In the genomic region with DNA sequence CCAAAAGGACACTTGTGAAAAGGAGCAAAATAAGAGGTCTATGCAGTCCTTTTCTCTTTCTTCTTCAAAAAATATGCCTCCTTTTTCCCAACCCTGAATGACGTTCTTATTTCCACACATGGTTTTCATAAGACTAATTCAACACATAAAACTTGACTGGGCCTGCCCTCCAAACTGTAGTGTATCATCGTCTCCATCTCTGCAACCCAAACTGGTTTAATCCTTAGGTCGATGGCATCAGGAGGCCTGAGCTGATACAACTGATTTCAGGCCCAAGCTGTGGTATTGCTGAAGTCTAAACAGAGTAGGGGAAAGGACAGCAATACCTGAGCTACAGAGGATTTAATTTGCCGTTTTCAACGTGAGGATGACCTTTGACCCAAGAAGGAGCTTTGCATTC, we compare ENCODE assay signal across 20 cellular contexts.
"Had no signal": no experiment of that assay in that cellular context is flagged by ENCODE, and none has a peak within 500 bp of the region (broad histone marks: within the 10 kb centered on the region; RNA-seq: fewer than 3 reads in every experiment).

No MANE protein-coding gene starts in this region.

- H3K9me3 Mint-ChIP-seq: activated B cell treated with CpG ODN at 0.5 μM for 24 hours; activated CD8-positive, alpha-beta T cell treated with anti-CD3 and anti-CD28 coated beads for 36 hours; activated naive CD8-positive, alpha-beta T cell treated with anti-CD3 and anti-CD28 coated beads, Interleukin-2, amount 10 ng/mL, durations not matched to agents 7 days and 5 days; activated T-helper 2 cell treated with anti-CD3 and anti-CD28 coated beads, Interferon-gamma antibody, Interleukin-2, Interleukin-4, amounts not matched to agents 10 μg/mL and 5 μg/mL and 100 μg/mL, durations not matched to agents 14 hours and 24 hours and 36 hours; mesothelial cell of epicardium had no signal

- ATAC-seq: activated CD8-positive, alpha-beta T cell treated with anti-CD3 and anti-CD28 coated beads for 36 hours; left lobe of liver had no signal

- H3K27me3 Mint-ChIP-seq: activated B cell treated with CpG ODN at 0.5 μM for 24 hours; activated CD8-positive, alpha-beta T cell treated with anti-CD3 and anti-CD28 coated beads for 36 hours; activated naive CD8-positive, alpha-beta T cell treated with anti-CD3 and anti-CD28 coated beads, Interleukin-2, amount 10 ng/mL, durations not matched to agents 7 days and 5 days had no signal

- H3K36me3 Mint-ChIP-seq: activated naive CD8-positive, alpha-beta T cell treated with anti-CD3 and anti-CD28 coated beads, Interleukin-2, amount 10 ng/mL, durations not matched to agents 7 days and 5 days; mesothelial cell of epicardium had no signal

- H3K4me1 Mint-ChIP-seq: activated B cell treated with CpG ODN at 0.5 μM for 24 hours; activated naive CD8-positive, alpha-beta T cell treated with anti-CD3 and anti-CD28 coated beads, Interleukin-2, amount 10 ng/mL, durations not matched to agents 7 days and 5 days had no signal

- H3K27ac Mint-ChIP-seq: activated B cell treated with CpG ODN at 0.5 μM for 24 hours; activated CD8-positive, alpha-beta T cell treated with anti-CD3 and anti-CD28 coated beads for 36 hours; activated naive CD8-positive, alpha-beta T cell treated with anti-CD3 and anti-CD28 coated beads, Interleukin-2, amount 10 ng/mL, durations not matched to agents 7 days and 5 days; activated T-helper 2 cell treated with anti-CD3 and anti-CD28 coated beads, Interferon-gamma antibody, Interleukin-2, Interleukin-4, amounts not matched to agents 10 μg/mL and 5 μg/mL and 100 μg/mL, durations not matched to agents 14 hours and 24 hours and 36 hours; mesothelial cell of epicardium had no signal

- DNase-seq: activated B cell treated with CpG ODN at 0.5 μM for 24 hours; activated CD4-positive, alpha-beta T cell treated with anti-CD3 and anti-CD28 coated beads for 48 hours; activated CD8-positive, alpha-beta T cell treated with anti-CD3 and anti-CD28 coated beads for 36 hours; activated naive CD4-positive, alpha-beta T cell treated with Interleukin-2 at 50 U/mL for 16 hours; activated naive CD8-positive, alpha-beta T cell treated with anti-CD3 and anti-CD28 coated beads, Interleukin-2, amount 10 ng/mL, durations not matched to agents 7 days and 5 days; activated T-cell treated with anti-CD3 and anti-CD28 coated beads, Interleukin-2, amount 50 U/mL, for 1 hour; amygdala; dermis blood vessel endothelial cell; effector memory CD4-positive, alpha-beta T cell; foreskin melanocyte; glutamatergic neuron; hypothalamus; occipital lobe; posterior cingulate gyrus; sigmoid colon; stimulated activated CD8-positive, alpha-beta memory T cell treated with anti-CD3 and anti-CD28 coated beads, Interleukin-4, amount 100 ng/mL, for 48 hours; stimulated activated naive CD4-positive, alpha-beta T cell had no signal

- H3K4me3 Mint-ChIP-seq: activated B cell treated with CpG ODN at 0.5 μM for 24 hours; activated CD8-positive, alpha-beta T cell treated with anti-CD3 and anti-CD28 coated beads for 36 hours; activated naive CD8-positive, alpha-beta T cell treated with anti-CD3 and anti-CD28 coated beads, Interleukin-2, amount 10 ng/mL, durations not matched to agents 7 days and 5 days; mesothelial cell of epicardium had no signal
